18 cellular contexts compared by ENCODE assay signal in the genomic region with DNA sequence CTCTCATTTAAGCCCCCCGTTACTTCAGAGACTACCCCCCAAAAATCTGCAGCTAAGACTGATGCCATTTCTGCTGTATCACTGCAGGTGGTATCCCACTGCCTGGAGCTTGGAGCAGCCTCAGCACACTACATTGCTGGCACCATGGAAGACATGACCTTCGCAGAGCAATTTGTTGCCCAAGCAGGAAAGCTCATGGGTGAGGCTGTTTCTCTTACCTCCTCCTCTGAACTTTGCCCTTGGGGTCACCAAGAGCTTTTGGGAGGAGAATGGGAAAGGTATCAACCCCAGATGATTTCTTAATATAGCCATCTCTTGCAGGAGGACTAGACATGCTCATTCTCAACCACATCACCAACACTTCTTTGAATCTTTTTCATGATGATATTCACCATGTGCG. TPM values are rescaled to one million over a fixed set of nuclear protein-coding genes. Genes with fewer than 3 reads are reported as not detected.
DNase-seq lines count a peak whose midpoint lies in the region; ATAC-seq lines count a peak whose summit lies in the region.
"Had no signal": no experiment of that assay in that cellular context is flagged by ENCODE, and none has a peak within 500 bp of the region (broad histone marks: within the 10 kb centered on the region; RNA-seq: fewer than 3 reads in every experiment).

No MANE protein-coding gene starts in this region.

- peak overlapping the region; percentile 32 for H3K27ac Mint-ChIP-seq in activated CD4-positive, alpha-beta T cell treated with anti-CD3 and anti-CD28 coated beads for 36 hours
- H3K27ac Mint-ChIP-seq in activated naive CD4-positive, alpha-beta T cell treated with anti-CD3 and anti-CD28 coated beads for 36 hours = peak overlapping the region; percentile 94
- H3K27ac Mint-ChIP-seq: CD14-positive monocyte; CD8-positive, alpha-beta T cell; GM23338 had no signal

- H3K36me3 Mint-ChIP-seq in activated CD4-positive, alpha-beta T cell treated with anti-CD3 and anti-CD28 coated beads for 36 hours (ENCODE audit: low read depth) = peaks cover 6% of the 10 kb centered on the region
- peaks cover 17% of the 10 kb centered on the region for H3K36me3 Mint-ChIP-seq in activated naive CD4-positive, alpha-beta T cell treated with anti-CD3 and anti-CD28 coated beads for 36 hours (ENCODE audit: low read depth)
- H3K36me3 Mint-ChIP-seq: CD8-positive, alpha-beta T cell had no signal

- no peak overlapping the region for H2BK120ac ChIP-seq in neuronal stem cell (ENCODE audit: low read depth, low read length)

- H3K4me1 ChIP-seq in adipocyte (ENCODE audit: control insufficient read depth, insufficient read depth, low read length) (peaks cover 33% of the 10 kb centered on the region), neuronal stem cell (ENCODE audit: control insufficient read depth in 2 of 2, insufficient read depth in 1 of 2, low read depth in 1 of 2, low read length in 2 of 2) (no peaks in the 10 kb centered on the region)

- no peak overlapping the region for H4K8ac ChIP-seq in neuronal stem cell (ENCODE audit: low read depth, low read length)

- H3K4me2 ChIP-seq in neuronal stem cell (ENCODE audit: insufficient read depth, low read length, poor library complexity, severe bottlenecking) = no peak overlapping the region
- H3K4me2 ChIP-seq: GM23338 had no signal

- H3K4me3 Mint-ChIP-seq in activated CD4-positive, alpha-beta T cell treated with anti-CD3 and anti-CD28 coated beads for 36 hours = peak overlapping the region; percentile 22
- H3K4me3 Mint-ChIP-seq in activated naive CD4-positive, alpha-beta T cell treated with anti-CD3 and anti-CD28 coated beads for 36 hours = no peak overlapping the region
- H3K4me3 Mint-ChIP-seq: CD14-positive monocyte; CD8-positive, alpha-beta T cell; GM23338 had no signal

- ATAC-seq in activated CD4-positive, alpha-beta T cell treated with anti-CD3 and anti-CD28 coated beads for 36 hours = no peak
- no peak for ATAC-seq in HG03460 (IDR thresholded peaks at IDR 0.05; ENCODE audit: unreplicated experiment)
- ATAC-seq: CD8-positive, alpha-beta T cell; GM23338 had no signal

- no peak overlapping the region for H2AK5ac ChIP-seq in neuronal stem cell (ENCODE audit: low read depth, low read length)

- no peak overlapping the region for H2AFZ ChIP-seq in neuronal stem cell (ENCODE audit: low read length)
- H2AFZ ChIP-seq: GM23338 had no signal

- WGBS in neuronal stem cell (ENCODE audit: extremely low coverage in 2 of 2, insufficient read length in 2 of 2, insufficient replicate concordance in 1 of 2), 2 donors = no CpG with 5 or more reads among the region's 3 CpGs

- POLR2A ChIA-PET in activated CD4-positive, alpha-beta T cell treated with anti-CD3 and anti-CD28 coated beads for 36 hours (lab: Charles Lee) = no interaction called here

- no peak overlapping the region for H2BK15ac ChIP-seq in neuronal stem cell (ENCODE audit: low read length)

- no peak overlapping the region for H3K4ac ChIP-seq in neuronal stem cell (ENCODE audit: low read length)

- H3K79me1 ChIP-seq in neuronal stem cell (ENCODE audit: low read depth, low read length) = no peaks in the 10 kb centered on the region

- no peak overlapping the region for H3K14ac ChIP-seq in neuronal stem cell (ENCODE audit: low read length)

- peaks cover 51% of the 10 kb centered on the region for H3K4me1 Mint-ChIP-seq in activated CD4-positive, alpha-beta T cell treated with anti-CD3 and anti-CD28 coated beads for 36 hours
- peaks cover 84% of the 10 kb centered on the region for H3K4me1 Mint-ChIP-seq in activated naive CD4-positive, alpha-beta T cell treated with anti-CD3 and anti-CD28 coated beads for 36 hours (ENCODE audit: low read depth)

- H3K9me3 Mint-ChIP-seq in activated CD4-positive, alpha-beta T cell treated with anti-CD3 and anti-CD28 coated beads for 36 hours (ENCODE audit: low read depth) = no peaks in the 10 kb centered on the region
- no peaks in the 10 kb centered on the region for H3K9me3 Mint-ChIP-seq in activated naive CD4-positive, alpha-beta T cell treated with anti-CD3 and anti-CD28 coated beads for 36 hours
- H3K9me3 Mint-ChIP-seq: CD8-positive, alpha-beta T cell; GM23338 had no signal

- H3K27ac ChIP-seq in neuronal stem cell (replicated peaks; ENCODE audit: low read length) = no peak overlapping the region

- no peak overlapping the region for H2BK5ac ChIP-seq in neuronal stem cell (ENCODE audit: low read length)

- no peak overlapping the region for H3K9ac ChIP-seq in adipocyte (ENCODE audit: low read length)
- no peak overlapping the region for H3K9ac ChIP-seq in neuronal stem cell (ENCODE audit: low read depth, low read length, poor library complexity)

- H3K27me3 Mint-ChIP-seq in activated CD4-positive, alpha-beta T cell treated with anti-CD3 and anti-CD28 coated beads for 36 hours = no peaks in the 10 kb centered on the region
- no peaks in the 10 kb centered on the region for H3K27me3 Mint-ChIP-seq in activated naive CD4-positive, alpha-beta T cell treated with anti-CD3 and anti-CD28 coated beads for 36 hours (ENCODE audit: low read depth)

- CTCF ChIA-PET in activated CD4-positive, alpha-beta T cell treated with anti-CD3 and anti-CD28 coated beads for 36 hours (lab: Charles Lee) = interaction anchor here (0.6 to 4.8 kb wide), 6 partner anchors 13 to 140 kb away, joined by 3 to 23 read pairs (median 4); no protein-coding TSS in a partner anchor
- CTCF ChIA-PET in activated naive CD4-positive, alpha-beta T cell treated with anti-CD3 and anti-CD28 coated beads for 36 hours (lab: Charles Lee) = interaction anchor here (0.6 to 2.3 kb wide), 4 partner anchors 16 to 104 kb away, joined by 3 to 7 read pairs (median 3); no protein-coding TSS in a partner anchor

- H3K36me3 ChIP-seq in adipocyte (ENCODE audit: control insufficient read depth, insufficient read depth, low read length, severe bottlenecking) (peaks cover 36% of the 10 kb centered on the region), neuronal stem cell (replicated peaks in 1 of 2; ENCODE audit: control insufficient read depth in 2 of 2, insufficient read depth in 2 of 2, low read length in 2 of 2) (no peaks in the 10 kb centered on the region)

- DNase-seq in activated CD4-positive, alpha-beta T cell treated with anti-CD3 and anti-CD28 coated beads for 36 hours = no peak
- DNase-seq in activated CD4-positive, alpha-beta T cell treated with anti-CD3 and anti-CD28 coated beads, Interleukin-2, amount 50 U/mL, for 48 hours = no peak
- no peak for DNase-seq in activated naive CD4-positive, alpha-beta T cell treated with anti-CD3 and anti-CD28 coated beads for 36 hours
- no peak for DNase-seq in activated naive CD4-positive, alpha-beta T cell treated with Interleukin-2 at 50 U/mL for 16 hours
- no peak for DNase-seq in adipocyte (ENCODE audit: low read depth)
- DNase-seq in neuronal stem cell (ENCODE audit: low spot score) = no peak
- no peak for DNase-seq in T-helper 1 cell
- DNase-seq: CD8-positive, alpha-beta T cell; COR-L47; DMS153; DMS79 treated with DMSO at 0.1 percent for 48 hours; H7 had no signal

- peak overlapping the region; percentile 58 for H4K91ac ChIP-seq in neuronal stem cell (ENCODE audit: low read depth, low read length, poor library complexity)

- H3K18ac ChIP-seq in neuronal stem cell (ENCODE audit: low read length) = no peak overlapping the region

- H3K9me3 ChIP-seq in adipocyte (ENCODE audit: control insufficient read depth, low read length) = no peaks in the 10 kb centered on the region
- H3K9me3 ChIP-seq in neuronal stem cell (replicated peaks in 1 of 2; ENCODE audit: control insufficient read depth in 2 of 2, insufficient read depth in 1 of 2, low read depth in 1 of 2, low read length in 2 of 2) = no peaks in the 10 kb centered on the region

- H3K27me3 ChIP-seq in adipocyte (replicated peaks; ENCODE audit: control insufficient read depth, insufficient read depth, low read length) (no peaks in the 10 kb centered on the region), neuronal stem cell (ENCODE audit: control insufficient read depth in 3 of 3, insufficient read depth in 3 of 3, low read depth in 1 of 3, low read length in 3 of 3) (peaks cover 0 to 4% (median 0%) of the 10 kb centered on the region in 3 experiments)

- intact Hi-C loops in activated CD4-positive, alpha-beta T cell treated with anti-CD3 and anti-CD28 coated beads for 36 hours (cut with DNase I, micrococcal nuclease) = no loop called here
- intact Hi-C loops in activated naive CD4-positive, alpha-beta T cell treated with anti-CD3 and anti-CD28 coated beads for 36 hours (cut with micrococcal nuclease) = no loop called here

- peak overlapping the region; percentile 87 for H3K4me3 ChIP-seq in adipocyte (ENCODE audit: low read length)
- H3K4me3 ChIP-seq in neuronal stem cell (ENCODE audit: low read length in 2 of 2) = no peak overlapping the region
- H3K4me3 ChIP-seq: GM23338 had no signal

- H3K23ac ChIP-seq in neuronal stem cell (ENCODE audit: low read depth, low read length, poor library complexity) = no peak overlapping the region

- no peak overlapping the region for H2BK12ac ChIP-seq in neuronal stem cell (ENCODE audit: low read length)

RNA-seq across cellular contexts. Expression of gene HSD11B1, which starts 2.0 kb away (rescaled TPM):
- total RNA-seq in activated CD4-positive, alpha-beta T cell treated with anti-CD3 and anti-CD28 coated beads for 36 hours = 1 to 10 TPM; 4.5 to 5.7 TPM
- 1 to 10 TPM; 6.7 to 8.0 TPM for total RNA-seq in activated naive CD4-positive, alpha-beta T cell treated with anti-CD3 and anti-CD28 coated beads for 36 hours
- not detected for polyA plus RNA-seq in neuronal stem cell (2013, experiment 1 of 2)
- not detected for polyA plus RNA-seq in neuronal stem cell (2013, experiment 2 of 2)
- total RNA-seq: A673; CD8-positive, alpha-beta T cell; GM23338; H7 had no signal
- polyA plus RNA-seq: CD14-positive monocyte, GM23338 had no signal

RNA-seq across cellular contexts. Expression of gene G0S2, which starts 31.4 kb away (rescaled TPM):
- total RNA-seq in activated CD4-positive, alpha-beta T cell treated with anti-CD3 and anti-CD28 coated beads for 36 hours = 10 to 100 TPM; 21.9 to 22.8 TPM
- total RNA-seq in activated naive CD4-positive, alpha-beta T cell treated with anti-CD3 and anti-CD28 coated beads for 36 hours = 100 to 1,000 TPM; 138 to 139 TPM
- 1.4 TPM for polyA plus RNA-seq in neuronal stem cell (2013, experiment 1 of 2)
- 1.1 TPM for polyA plus RNA-seq in neuronal stem cell (2013, experiment 2 of 2)
- total RNA-seq: HT1080 had no signal

RNA-seq across cellular contexts. Expression of gene TRAF3IP3, which starts 49.2 kb away (rescaled TPM):
- 100 to 1,000 TPM; 136 to 138 TPM for total RNA-seq in activated CD4-positive, alpha-beta T cell treated with anti-CD3 and anti-CD28 coated beads for 36 hours
- total RNA-seq in activated naive CD4-positive, alpha-beta T cell treated with anti-CD3 and anti-CD28 coated beads for 36 hours = 100 to 1,000 TPM; 107 to 113 TPM
- not detected for polyA plus RNA-seq in neuronal stem cell (2013, experiment 1 of 2)
- not detected for polyA plus RNA-seq in neuronal stem cell (2013, experiment 2 of 2)
- total RNA-seq: GM23338, H7, HT1080 had no signal
- polyA plus RNA-seq: BJ, GM23338 had no signal

RNA-seq across cellular contexts. Expression of gene LAMB3, which starts 54.4 kb away (rescaled TPM):
- 1 to 10 TPM; 3.1 to 4.2 TPM for total RNA-seq in activated CD4-positive, alpha-beta T cell treated with anti-CD3 and anti-CD28 coated beads for 36 hours
- 10 to 100 TPM; 11.8 to 13.0 TPM for total RNA-seq in activated naive CD4-positive, alpha-beta T cell treated with anti-CD3 and anti-CD28 coated beads for 36 hours
- polyA plus RNA-seq in neuronal stem cell (2013, experiment 1 of 2) = 0.15 TPM
- polyA plus RNA-seq in neuronal stem cell (2013, experiment 2 of 2) = 0.11 TPM
- total RNA-seq: CD8-positive, alpha-beta T cell had no signal

Comparison
In these comparisons a context has a peak if more than half of its experiments do, and no peak if none do; other contexts are left out.
1. RNA of gene G0S2, which starts 31.4 kb away (total RNA-seq): 138 to 139 TPM in activated naive CD4-positive, alpha-beta T cell treated with anti-CD3 and anti-CD28 coated beads for 36 hours; 21.9 to 22.8 TPM in activated CD4-positive, alpha-beta T cell treated with anti-CD3 and anti-CD28 coated beads for 36 hours; every median in the first group is over 4 times any median in the second.